Comparison of ENCODE assay signal across 1 cellular context in the genomic region with DNA sequence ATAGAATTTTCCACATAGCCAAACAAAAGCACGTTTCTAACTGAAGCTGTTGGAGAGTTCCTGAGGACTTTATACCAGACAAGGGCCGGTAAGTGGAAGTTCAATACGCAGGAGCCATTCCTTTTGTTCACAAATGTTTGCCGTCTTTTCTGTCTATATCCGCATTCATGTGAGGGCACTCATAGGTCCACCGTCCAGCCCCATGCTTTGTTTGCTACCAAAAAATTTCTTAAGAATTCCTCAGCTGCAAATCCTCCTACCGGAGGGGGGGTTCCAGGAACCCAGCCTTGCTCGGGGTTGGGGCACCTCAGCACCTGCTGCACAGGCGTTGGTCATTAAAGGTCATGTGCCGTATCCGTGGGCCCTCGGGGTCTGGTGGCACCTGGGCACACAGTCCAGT.
TF ChIP-seq lines count a peak whose summit lies in the region.

No MANE protein-coding gene starts in this region.

TF ChIP-seq in HepG2, 621 proteins besides CTCF, POLR2A, EP300 and RAD21 (continues in another document):
- TF ChIP-seq FOXO1 (CRISPR knock-in tag; IDR thresholded peaks at IDR 0.05) (no peak), FOXK1 (CRISPR knock-in tag; IDR thresholded peaks at IDR 0.05; ENCODE audit: borderline replicate concordance, low read depth) (no peak), CBX1 (IDR thresholded peaks at IDR 0.05; ENCODE audit: low read depth) (no peak), BATF2 (CRISPR knock-in tag; IDR thresholded peaks at IDR 0.05) (no peak), ZNF121 (CRISPR knock-in tag; IDR thresholded peaks at IDR 0.05) (no peak), RXRB (CRISPR knock-in tag; IDR thresholded peaks at IDR 0.05; ENCODE audit: borderline replicate concordance) (no peak), FOSL1 (CRISPR knock-in tag; IDR thresholded peaks at IDR 0.05; ENCODE audit: borderline replicate concordance) (no peak), PCBP2 (optimal IDR thresholded peaks at IDR 0.05; ENCODE audit: low read depth, low read length, poor library complexity, severe bottlenecking) (no peak), ZNF687 (CRISPR knock-in tag; IDR thresholded peaks at IDR 0.05) (peak; percentile 40; the same call in 1 of the 2 replicates), WIZ (CRISPR knock-in tag; IDR thresholded peaks at IDR 0.05) (no peak), ASH2L (IDR thresholded peaks at IDR 0.05; ENCODE audit: insufficient read length, low read depth, low read length) (peak; percentile 10), TAF15 (IDR thresholded peaks at IDR 0.05; ENCODE audit: low read depth, low read length, poor library complexity, severe bottlenecking) (no peak), KLF9 (CRISPR knock-in tag; IDR thresholded peaks at IDR 0.05; ENCODE audit: low read depth) (no peak), MED8 (CRISPR knock-in tag; IDR thresholded peaks at IDR 0.05; ENCODE audit: insufficient replicate concordance) (no peak), SALL2 (CRISPR knock-in tag; IDR thresholded peaks at IDR 0.05) (no peak), SPEN (CRISPR knock-in tag; IDR thresholded peaks at IDR 0.05; ENCODE audit: low read depth) (no peak), MXD1 (CRISPR knock-in tag; IDR thresholded peaks at IDR 0.05) (no peak), ZNF101 (CRISPR knock-in tag; IDR thresholded peaks at IDR 0.05; ENCODE audit: borderline replicate concordance, low read depth) (no peak), TSC22D2 (CRISPR knock-in tag; IDR thresholded peaks at IDR 0.05; ENCODE audit: borderline replicate concordance) (no peak), HDAC1 (CRISPR knock-in tag; IDR thresholded peaks at IDR 0.05) (0 out of 2 replicates have a peak, but pooled peaks have one; percentile 29), RFXANK (CRISPR knock-in tag; IDR thresholded peaks at IDR 0.05) (no peak), ZMAT5 (CRISPR knock-in tag; IDR thresholded peaks at IDR 0.05; ENCODE audit: borderline replicate concordance, low read depth) (no peak), NR2F6 (IDR thresholded peaks at IDR 0.05) (no peak), NR2F6 (CRISPR knock-in tag; IDR thresholded peaks at IDR 0.05) (no peak), SOX13 (IDR thresholded peaks at IDR 0.05) (no peak), SOX13 (CRISPR knock-in tag; conservative IDR thresholded peaks at IDR 0.05 in 1 of 2, IDR thresholded peaks at IDR 0.05 in 1 of 2) (no peak; a peak in 1 of 4 replicates), ZNF326 (CRISPR knock-in tag; IDR thresholded peaks at IDR 0.05; ENCODE audit: borderline replicate concordance) (no peak), SNAPC5 (CRISPR knock-in tag; IDR thresholded peaks at IDR 0.05; ENCODE audit: borderline replicate concordance) (no peak), ARNT (IDR thresholded peaks at IDR 0.05) (no peak), PRDM4 (CRISPR knock-in tag; IDR thresholded peaks at IDR 0.05; ENCODE audit: borderline replicate concordance) (no peak), CBFB (CRISPR knock-in tag; IDR thresholded peaks at IDR 0.05) (no peak), TBP (CRISPR knock-in tag; IDR thresholded peaks at IDR 0.05) (no peak), GATA4 (IDR thresholded peaks at IDR 0.05; ENCODE audit: borderline replicate concordance, low read depth) (no peak), CENPT (CRISPR knock-in tag; IDR thresholded peaks at IDR 0.05; ENCODE audit: low read depth) (no peak), ZFP90 (CRISPR knock-in tag; IDR thresholded peaks at IDR 0.05; ENCODE audit: borderline replicate concordance) (no peak), SKI (IDR thresholded peaks at IDR 0.05; ENCODE audit: partially characterized antibody) (no peak), ZBTB49 (CRISPR knock-in tag; IDR thresholded peaks at IDR 0.05; ENCODE audit: borderline replicate concordance) (no peak), TOPORS (CRISPR knock-in tag; IDR thresholded peaks at IDR 0.05) (no peak), ZNF431 (CRISPR knock-in tag; IDR thresholded peaks at IDR 0.05; ENCODE audit: borderline replicate concordance, low read depth) (no peak), ZNF205 (CRISPR knock-in tag; IDR thresholded peaks at IDR 0.05) (no peak), ZNF773 (CRISPR knock-in tag; IDR thresholded peaks at IDR 0.05; ENCODE audit: borderline replicate concordance) (no peak), MXD3 (CRISPR knock-in tag; IDR thresholded peaks at IDR 0.05) (no peak), SOX6 (IDR thresholded peaks at IDR 0.05) (no peak), SOX6 (CRISPR knock-in tag; IDR thresholded peaks at IDR 0.05) (peak; percentile 35; the same call in 1 of the 2 replicates)
- TF ChIP-seq, protein P1, sequence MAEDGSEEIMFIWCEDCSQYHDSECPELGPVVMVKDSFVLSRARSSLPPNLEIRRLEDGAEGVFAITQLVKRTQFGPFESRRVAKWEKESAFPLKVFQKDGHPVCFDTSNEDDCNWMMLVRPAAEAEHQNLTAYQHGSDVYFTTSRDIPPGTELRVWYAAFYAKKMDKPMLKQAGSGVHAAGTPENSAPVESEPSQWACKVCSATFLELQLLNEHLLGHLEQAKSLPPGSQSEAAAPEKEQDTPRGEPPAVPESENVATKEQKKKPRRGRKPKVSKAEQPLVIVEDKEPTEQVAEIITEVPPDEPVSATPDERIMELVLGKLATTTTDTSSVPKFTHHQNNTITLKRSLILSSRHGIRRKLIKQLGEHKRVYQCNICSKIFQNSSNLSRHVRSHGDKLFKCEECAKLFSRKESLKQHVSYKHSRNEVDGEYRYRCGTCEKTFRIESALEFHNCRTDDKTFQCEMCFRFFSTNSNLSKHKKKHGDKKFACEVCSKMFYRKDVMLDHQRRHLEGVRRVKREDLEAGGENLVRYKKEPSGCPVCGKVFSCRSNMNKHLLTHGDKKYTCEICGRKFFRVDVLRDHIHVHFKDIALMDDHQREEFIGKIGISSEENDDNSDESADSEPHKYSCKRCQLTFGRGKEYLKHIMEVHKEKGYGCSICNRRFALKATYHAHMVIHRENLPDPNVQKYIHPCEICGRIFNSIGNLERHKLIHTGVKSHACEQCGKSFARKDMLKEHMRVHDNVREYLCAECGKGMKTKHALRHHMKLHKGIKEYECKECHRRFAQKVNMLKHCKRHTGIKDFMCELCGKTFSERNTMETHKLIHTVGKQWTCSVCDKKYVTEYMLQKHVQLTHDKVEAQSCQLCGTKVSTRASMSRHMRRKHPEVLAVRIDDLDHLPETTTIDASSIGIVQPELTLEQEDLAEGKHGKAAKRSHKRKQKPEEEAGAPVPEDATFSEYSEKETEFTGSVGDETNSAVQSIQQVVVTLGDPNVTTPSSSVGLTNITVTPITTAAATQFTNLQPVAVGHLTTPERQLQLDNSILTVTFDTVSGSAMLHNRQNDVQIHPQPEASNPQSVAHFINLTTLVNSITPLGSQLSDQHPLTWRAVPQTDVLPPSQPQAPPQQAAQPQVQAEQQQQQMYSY (CRISPR knock-in tag; IDR thresholded peaks at IDR 0.05): peak; percentile 51; the same call in 1 of the 2 replicates
- TF ChIP-seq, protein P2, sequence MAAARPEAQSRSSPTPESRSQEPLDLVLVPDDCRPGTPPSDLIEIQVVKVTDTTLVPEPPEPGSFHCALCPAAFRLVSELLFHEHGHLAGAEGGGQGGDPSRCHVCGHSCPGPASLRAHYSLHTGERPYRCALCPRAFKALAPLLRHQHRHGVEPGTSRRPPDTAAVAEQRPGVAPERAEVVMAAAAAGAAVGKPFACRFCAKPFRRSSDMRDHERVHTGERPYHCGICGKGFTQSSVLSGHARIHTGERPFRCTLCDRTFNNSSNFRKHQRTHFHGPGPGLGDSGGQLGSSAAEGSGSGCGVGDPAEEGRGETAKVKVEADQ (CRISPR knock-in tag; IDR thresholded peaks at IDR 0.05; ENCODE audit: borderline replicate concordance): no peak
- TF ChIP-seq, protein P3, sequence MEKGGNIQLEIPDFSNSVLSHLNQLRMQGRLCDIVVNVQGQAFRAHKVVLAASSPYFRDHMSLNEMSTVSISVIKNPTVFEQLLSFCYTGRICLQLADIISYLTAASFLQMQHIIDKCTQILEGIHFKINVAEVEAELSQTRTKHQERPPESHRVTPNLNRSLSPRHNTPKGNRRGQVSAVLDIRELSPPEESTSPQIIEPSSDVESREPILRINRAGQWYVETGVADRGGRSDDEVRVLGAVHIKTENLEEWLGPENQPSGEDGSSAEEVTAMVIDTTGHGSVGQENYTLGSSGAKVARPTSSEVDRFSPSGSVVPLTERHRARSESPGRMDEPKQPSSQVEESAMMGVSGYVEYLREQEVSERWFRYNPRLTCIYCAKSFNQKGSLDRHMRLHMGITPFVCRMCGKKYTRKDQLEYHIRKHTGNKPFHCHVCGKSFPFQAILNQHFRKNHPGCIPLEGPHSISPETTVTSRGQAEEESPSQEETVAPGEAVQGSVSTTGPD (CRISPR knock-in tag; IDR thresholded peaks at IDR 0.05): 0 out of 2 replicates have a peak, but pooled peaks have one; percentile 21
